ENCODE assay signal across 1 cellular context in genomic region chr1:15220825-15221431, GRCh38.
TF ChIP-seq lines count a peak whose summit lies in the region.

No MANE protein-coding gene starts in this region.

TF ChIP-seq in HCT116, 20 proteins besides CTCF, POLR2A, EP300 and RAD21 (continued from another document):
- no peak for TF ChIP-seq SRF (IDR thresholded peaks at IDR 0.05; ENCODE audit: low read depth)
- TF ChIP-seq MAX (IDR thresholded peaks at IDR 0.05): no peak
- no peak for TF ChIP-seq EGR1 (IDR thresholded peaks at IDR 0.05; ENCODE audit: low read depth)
- TF ChIP-seq JUND (IDR thresholded peaks at IDR 0.05): no peak
- TF ChIP-seq EZH2phosphoT487 (IDR thresholded peaks at IDR 0.05; ENCODE audit: borderline replicate concordance): no peak
- TF ChIP-seq TCF7L2 (IDR thresholded peaks at IDR 0.05; ENCODE audit: borderline replicate concordance, extremely low read depth, insufficient read depth, insufficient read length): no peak
- no peak for TF ChIP-seq CEBPB (IDR thresholded peaks at IDR 0.05; ENCODE audit: low read depth)
- TF ChIP-seq ZFX (IDR thresholded peaks at IDR 0.05): no peak
